ENCODE assay signal across 14 cellular contexts in the genomic region with DNA sequence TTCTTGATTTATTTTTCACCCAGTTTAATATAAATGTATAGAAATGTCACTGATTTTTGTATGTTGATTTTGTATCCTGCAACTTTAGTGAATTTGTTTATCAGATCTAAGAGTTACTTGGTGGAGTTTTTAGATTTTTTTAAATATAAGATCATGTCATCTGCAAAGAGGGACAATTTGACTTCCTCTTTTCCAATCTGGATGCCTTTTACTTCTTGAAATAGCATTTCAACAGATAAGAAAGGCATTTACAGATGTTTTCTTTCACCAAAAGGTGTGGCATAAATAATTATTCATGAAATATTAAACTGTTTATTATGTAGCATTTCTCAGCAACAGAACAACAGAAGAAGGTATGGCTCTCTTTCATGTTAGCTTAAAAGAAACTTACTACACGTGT.
DNase-seq lines count a peak whose midpoint lies in the region; TF ChIP-seq lines count a peak whose summit lies in the region.
"Had no signal": no experiment of that assay in that cellular context is flagged by ENCODE, and none has a peak within 500 bp of the region (broad histone marks: within the 10 kb centered on the region; RNA-seq: fewer than 3 reads in every experiment).

No MANE protein-coding gene starts in this region.

- H3K9me3 ChIP-seq in Loucy (ENCODE audit: insufficient read depth, low read depth, low read length), result no peaks in the 10 kb centered on the region
- H3K9me3 ChIP-seq: HAP-1 had no signal

- DNase-seq in NOMO-1 treated with DMSO at 0.1 percent for 48 hours (lab: John Stamatoyannopoulos, UW; ENCODE audit: unreplicated experiment) (peak; percentile 52), NOMO-1 treated with dmso at 0.1 percent for 144 hours (lab: John Stamatoyannopoulos, UW; ENCODE audit: unreplicated experiment) (no peak), OCI-M1 (lab: John Stamatoyannopoulos, UW) (peak; percentile 64), NCI-H446 (lab: John Stamatoyannopoulos, UW) (no peak)
- no peak for DNase-seq in activated naive CD4-positive, alpha-beta T cell treated with Interleukin-2 at 50 U/mL for 16 hours
- DNase-seq in activated T-cell treated with anti-CD3 and anti-CD28 coated beads, Interleukin-2, amount 50 U/mL, for 48 hours, result no peak
- DNase-seq: 8988T; C1 segment of cervical spinal cord; CD4-positive, CD25-positive, alpha-beta regulatory T cell; CD8-positive, alpha-beta memory T cell; COR-L47; IMR-90 had no signal

- H3K9ac ChIP-seq in Loucy (ENCODE audit: low read depth, low read length, poor library complexity, severe bottlenecking), result no peak overlapping the region

- no peak for TF ChIP-seq CTCF in Loucy (conservative IDR thresholded peaks at IDR 0.05; ENCODE audit: low read length)

- H3K27me3 ChIP-seq in Loucy (ENCODE audit: insufficient read depth, low read length, poor library complexity, severe bottlenecking), result no peaks in the 10 kb centered on the region

- no peaks in the 10 kb centered on the region for H4K20me1 ChIP-seq in Loucy (ENCODE audit: insufficient read depth, low read length, poor library complexity, severe bottlenecking)

- no peaks in the 10 kb centered on the region for H3F3A ChIP-seq in Loucy (ENCODE audit: low read depth)

- no peak overlapping the region for H3K4me3 ChIP-seq in Loucy (ENCODE audit: low read length, poor library complexity, severe bottlenecking)
- H3K4me3 ChIP-seq: HAP-1 had no signal

- H2AFZ ChIP-seq in Loucy (ENCODE audit: low read length), result peak overlapping the region; percentile 78; the same call in 1 of the 2 replicates

- no peaks in the 10 kb centered on the region for H3K9me2 ChIP-seq in Loucy (replicated peaks; ENCODE audit: low read depth, low read length)

- no peak overlapping the region for H3K4me2 ChIP-seq in Loucy (ENCODE audit: low read depth, low read length, poor library complexity, severe bottlenecking)

- no peaks in the 10 kb centered on the region for H3K79me2 ChIP-seq in Loucy (ENCODE audit: insufficient read depth, low read length)

- H3K4me1 ChIP-seq in Loucy (ENCODE audit: insufficient read depth, low read length, poor library complexity, severe bottlenecking), result peaks cover 14% of the 10 kb centered on the region
- H3K4me1 ChIP-seq: HAP-1 had no signal

- no peaks in the 10 kb centered on the region for H3K36me3 ChIP-seq in Loucy (ENCODE audit: insufficient read depth, low read length)
- H3K36me3 ChIP-seq: HAP-1 had no signal

Comparison
In these comparisons a context has a peak if more than half of its experiments do, and no peak if none do; other contexts are left out.
1. DNase-seq: peak in NOMO-1 treated with DMSO at 0.1 percent for 48 hours (single experiment) and OCI-M1 (single experiment); none in NOMO-1 treated with dmso at 0.1 percent for 144 hours (single experiment), NCI-H446 (0 of 2), activated naive CD4-positive, alpha-beta T cell treated with Interleukin-2 at 50 U/mL for 16 hours (single experiment) and activated T-cell treated with anti-CD3 and anti-CD28 coated beads, Interleukin-2, amount 50 U/mL, for 48 hours (0 of 2).